ENCODE assay signal across 8 cellular contexts in genomic region chr10:69307434-69307833, GRCh38.
"Had no signal": no experiment of that assay in that cellular context is flagged by ENCODE, and none has a peak within 500 bp of the region (broad histone marks: within the 10 kb centered on the region; RNA-seq: fewer than 3 reads in every experiment).

No MANE protein-coding gene starts in this region.

- ATAC-seq: GM12878 had no signal

- DNase-seq: GDM1, GF-D8 had no signal

- H3K4me3 ChIP-seq: GM12878 had no signal

- FAIRE-seq: G401.6, GM12878, GM12891, GM12892, GM18507, GM19239 had no signal
